Comparison of ENCODE assay signal across 16 cellular contexts in genomic region chr6:39184906-39185580, GRCh38. TPM values are rescaled to one million over a fixed set of nuclear protein-coding genes. Genes with fewer than 3 reads are reported as not detected.
DNase-seq lines count a peak whose midpoint lies in the region; ATAC-seq, FAIRE-seq and TF ChIP-seq lines count a peak whose summit lies in the region.
"Had no signal": no experiment of that assay in that cellular context is flagged by ENCODE, and none has a peak within 500 bp of the region (broad histone marks: within the 10 kb centered on the region; RNA-seq: fewer than 3 reads in every experiment).

No MANE protein-coding gene starts in this region.

- FAIRE-seq in bronchial epithelial cell (lab: Jason Lieb, UNC) = no peak
- FAIRE-seq: RCC 7860 had no signal

- peaks cover 33% of the 10 kb centered on the region for H3K4me1 Mint-ChIP-seq in Caco-2 (ENCODE audit: low read depth, unreplicated experiment)
- H3K4me1 Mint-ChIP-seq: B cell had no signal

- no peaks in the 10 kb centered on the region for H3K9me3 Mint-ChIP-seq in Caco-2 (ENCODE audit: unreplicated experiment)
- H3K9me3 Mint-ChIP-seq: natural killer cell treated with Interleukin-12 subunit alpha and Interleukin-12 subunit beta and Interleukin-15 and Interleukin-18, amount 100 ng/mL, for 72 hours had no signal

- CTCF ChIA-PET in Caco-2 (lab: Charles Lee) = no interaction called here

- H3K27ac ChIP-seq in muscle layer of duodenum (ENCODE audit: low read length) = peak overlapping the region; percentile 69

- H3K4me3 ChIP-seq in Caco-2 (ENCODE audit: low read depth, low read length) = no peak overlapping the region
- no peak overlapping the region for H3K4me3 ChIP-seq in bronchial epithelial cell (ENCODE audit: low read depth, low read length)
- H3K4me3 ChIP-seq in muscle layer of duodenum (ENCODE audit: low read depth in 1 of 2, low read length in 2 of 2) = no peak overlapping the region

- H3K36me3 Mint-ChIP-seq in Caco-2 (ENCODE audit: insufficient read depth, unreplicated experiment) = peaks cover 49% of the 10 kb centered on the region
- H3K36me3 Mint-ChIP-seq: natural killer cell treated with Interleukin-12 subunit alpha and Interleukin-12 subunit beta and Interleukin-15 and Interleukin-18, amount 100 ng/mL, for 72 hours had no signal

- no TSS peak for BruUV-seq in Caco-2 (replicated peaks; lab: Mats Ljungman, UMichigan)

- H3K9me3 ChIP-seq in Caco-2 (no peaks in the 10 kb centered on the region), muscle layer of duodenum (ENCODE audit: control insufficient read depth in 1 of 2, low read length in 2 of 2) (no peaks in the 10 kb centered on the region)

- POLR2A ChIA-PET in Caco-2 (lab: Charles Lee) = no interaction called here

- DNase-seq in Caco-2 = peak in 1 of 2 experiments; percentile 59
- peak; percentile 88 for DNase-seq in LoVo (ENCODE audit: low spot score)
- peak; percentile 71 for DNase-seq in bronchial epithelial cell (ENCODE audit: low read depth)
- DNase-seq in NAMALWA (ENCODE audit: low spot score) = no peak
- no peak for DNase-seq in activated CD4-positive, CD25-positive, alpha-beta regulatory T cell treated with anti-CD3 and anti-CD28 coated beads, Interleukin-2, amount 50 U/mL, for 72 hours
- DNase-seq: cortex of kidney; islet precursor cell; NCI-H226; stimulated activated CD4-positive, alpha-beta T cell treated with anti-CD3 and anti-CD28 coated beads, Interleukin-15, amount 100 ng/mL, for 24 hours had no signal

- H3K4me1 ChIP-seq in Caco-2 (peaks cover 13% of the 10 kb centered on the region), muscle layer of duodenum (ENCODE audit: control insufficient read depth in 1 of 2, insufficient read depth in 2 of 2, low read length in 2 of 2) (no peaks in the 10 kb centered on the region)

- ATAC-seq in GM21390 (IDR thresholded peaks at IDR 0.05; ENCODE audit: unreplicated experiment) (no peak), HG03469 (IDR thresholded peaks at IDR 0.05; ENCODE audit: unreplicated experiment) (no peak)
- ATAC-seq: natural killer cell treated with Interleukin-12 subunit alpha and Interleukin-12 subunit beta and Interleukin-15 and Interleukin-18, amount 100 ng/mL, for 72 hours had no signal

- H3K27me3 ChIP-seq in Caco-2 (replicated peaks; ENCODE audit: control insufficient read depth, insufficient read depth, low read length) = no peaks in the 10 kb centered on the region
- H3K27me3 ChIP-seq in bronchial epithelial cell (ENCODE audit: control insufficient read depth, insufficient read depth, low read length) = peaks cover 2% of the 10 kb centered on the region
- no peaks in the 10 kb centered on the region for H3K27me3 ChIP-seq in muscle layer of duodenum (ENCODE audit: low read depth, low read length)

- TF ChIP-seq CTCF in Caco-2 (IDR thresholded peaks at IDR 0.05; ENCODE audit: insufficient read depth in 1 of 2, low read depth in 1 of 2, low read length in 1 of 2, severe bottlenecking in 1 of 2, unreplicated experiment in 1 of 2) = no peak
- TF ChIP-seq CTCF in bronchial epithelial cell (IDR thresholded peaks at IDR 0.05; ENCODE audit: insufficient read depth, low read length, severe bottlenecking) = no peak

- H3K27ac Mint-ChIP-seq in Caco-2 (ENCODE audit: unreplicated experiment) = peak overlapping the region; percentile 57
- H3K27ac Mint-ChIP-seq: B cell; natural killer cell treated with Interleukin-12 subunit alpha and Interleukin-12 subunit beta and Interleukin-15 and Interleukin-18, amount 100 ng/mL, for 72 hours had no signal

- no peak overlapping the region for H3K4me3 Mint-ChIP-seq in Caco-2 (ENCODE audit: unreplicated experiment)
- H3K4me3 Mint-ChIP-seq: B cell; natural killer cell treated with Interleukin-12 subunit alpha and Interleukin-12 subunit beta and Interleukin-15 and Interleukin-18, amount 100 ng/mL, for 72 hours had no signal

- H3K27me3 Mint-ChIP-seq in Caco-2 (ENCODE audit: insufficient read depth, unreplicated experiment) = no peaks in the 10 kb centered on the region

- intact Hi-C loops in Caco-2 (cut with micrococcal nuclease; ENCODE audit: unreplicated experiment) = no loop called here

- peaks cover 3% of the 10 kb centered on the region; the same call in 1 of the 2 replicates for H3K36me3 ChIP-seq in Caco-2 (ENCODE audit: control insufficient read depth, insufficient read depth, low read length)
- H3K36me3 ChIP-seq in bronchial epithelial cell (ENCODE audit: control insufficient read depth, insufficient read depth, low read length) = no peaks in the 10 kb centered on the region
- H3K36me3 ChIP-seq in muscle layer of duodenum (ENCODE audit: control insufficient read depth in 1 of 2, insufficient read depth in 2 of 2, low read length in 2 of 2) = no peaks in the 10 kb centered on the region

RNA-seq across cellular contexts. Expression of gene KCNK5, which starts 44.2 kb away (rescaled TPM):
- total RNA-seq in Caco-2 (2022) = 19.8 and 20.9 TPM in 2 replicates
- total RNA-seq in bronchial epithelial cell = 0.26 TPM in 2 replicates
- total RNA-seq: fibroblast of villous mesenchyme had no signal

Comparison
In these comparisons a context has a peak if more than half of its experiments do, and no peak if none do; other contexts are left out.
1. DNase-seq: peak in LoVo (single experiment) and bronchial epithelial cell (single experiment); none in NAMALWA (single experiment) and activated CD4-positive, CD25-positive, alpha-beta regulatory T cell treated with anti-CD3 and anti-CD28 coated beads, Interleukin-2, amount 50 U/mL, for 72 hours (single experiment).
2. RNA of gene KCNK5, which starts 44.2 kb away (total RNA-seq): 19.8 to 20.9 TPM in Caco-2; 0.26 TPM in bronchial epithelial cell; every median in the first group is over 10 times any median in the second.